Comparison of ENCODE assay signal across 27 cellular contexts in genomic region chr6:44105146-44105545, GRCh38. TPM values are rescaled to one million over a fixed set of nuclear protein-coding genes. Genes with fewer than 3 reads are reported as not detected.
DNase-seq lines count a peak whose midpoint lies in the region; ATAC-seq and TF ChIP-seq lines count a peak whose summit lies in the region.
"Had no signal": no experiment of that assay in that cellular context is flagged by ENCODE, and none has a peak within 500 bp of the region (broad histone marks: within the 10 kb centered on the region; RNA-seq: fewer than 3 reads in every experiment).

No MANE protein-coding gene starts in this region.

- TF ChIP-seq CTCF in heart right ventricle (IDR thresholded peaks at IDR 0.05) = no peak

- DNase-seq in heart right ventricle (no peak), left cardiac atrium (no peak), amniotic epithelial cell (ENCODE audit: low read depth) (peak; percentile 24), immature natural killer cell (no peak), A172 (ENCODE audit: low spot score) (no peak), DMS153 (lab: John Stamatoyannopoulos, UW) (no peak)
- DNase-seq: activated CD4-positive, alpha-beta memory T cell treated with anti-CD3 and anti-CD28 coated beads for 36 hours; activated naive CD4-positive, alpha-beta T cell treated with Interleukin-2 at 50 U/mL for 16 hours; CD8-positive, alpha-beta T cell; DND-41; MM.1S; NCI-H187 treated with DMSO at 0.1 percent for 48 hours; NCI-H510A treated with DMSO at 0.1 percent for 48 hours; SHP77 treated with DMSO at 0.1 percent for 48 hours; stimulated activated CD4-positive, alpha-beta T cell treated with anti-CD3 and anti-CD28 coated beads, Interleukin-15, amount 100 ng/mL, for 24 hours had no signal

- peaks cover 23 to 52% of the 10 kb centered on the region in 2 donors for H3K4me1 Mint-ChIP-seq in immature natural killer cell
- H3K4me1 Mint-ChIP-seq: neural crest cell had no signal

- H3K9ac ChIP-seq in subcutaneous abdominal adipose tissue (ENCODE audit: low read length in 5 of 5) = no peak overlapping the region

- no peaks in the 10 kb centered on the region for H3K9me3 ChIP-seq in heart right ventricle
- no peaks in the 10 kb centered on the region for H3K9me3 ChIP-seq in subcutaneous abdominal adipose tissue (ENCODE audit: control insufficient read depth in 5 of 5, low read length in 5 of 5)
- H3K9me3 ChIP-seq: thoracic aorta had no signal

- H3K9me3 Mint-ChIP-seq in immature natural killer cell = no peaks in the 10 kb centered on the region
- H3K9me3 Mint-ChIP-seq: activated CD4-positive, alpha-beta memory T cell treated with anti-CD3 and anti-CD28 coated beads for 36 hours; CD8-positive, alpha-beta T cell; IgD-negative memory B cell; neural crest cell; stimulated activated effector memory CD8-positive, alpha-beta T cell treated with anti-CD3 and anti-CD28 coated beads, Interleukin-12 subunit alpha, Interleukin-12 subunit beta, amount 100 ng/mL, for 72 hours; T-helper 1 cell treated with Interleukin-12 subunit alpha and Interleukin-12 subunit beta and Interleukin-4 antibody, amounts not matched to agents 30 μg/mL and 1 μg/mL, for 36 hours had no signal

- peaks cover 0 to 56% (median 0%) of the 10 kb centered on the region in 9 donors for H3K36me3 ChIP-seq in heart right ventricle
- peaks cover 0 to 27% (median 17%) of the 10 kb centered on the region in 5 donors for H3K36me3 ChIP-seq in subcutaneous abdominal adipose tissue (ENCODE audit: control insufficient read depth in 5 of 5, insufficient read depth in 5 of 5, low read length in 5 of 5)

- peak overlapping the region in 4 of 6 donors; percentile 4 to 76 (median 38) for H3K27ac Mint-ChIP-seq in immature natural killer cell
- H3K27ac Mint-ChIP-seq: activated CD4-positive, alpha-beta memory T cell treated with anti-CD3 and anti-CD28 coated beads for 36 hours; CD8-positive, alpha-beta T cell; IgD-negative memory B cell; T-helper 1 cell treated with Interleukin-12 subunit alpha and Interleukin-12 subunit beta and Interleukin-4 antibody, amounts not matched to agents 30 μg/mL and 1 μg/mL, for 36 hours had no signal

- H3K4me3 ChIP-seq in heart right ventricle (peak overlapping the region in 1 of 10 donors; percentile 4), subcutaneous abdominal adipose tissue (ENCODE audit: low read depth in 1 of 5, low read length in 5 of 5) (no peak overlapping the region)
- H3K4me3 ChIP-seq: thoracic aorta had no signal

- H3K4me3 Mint-ChIP-seq in immature natural killer cell = peak overlapping the region in 1 of 5 donors; percentile 9
- H3K4me3 Mint-ChIP-seq: activated CD4-positive, alpha-beta memory T cell treated with anti-CD3 and anti-CD28 coated beads for 36 hours; CD8-positive, alpha-beta T cell; IgD-negative memory B cell; neural crest cell; stimulated activated effector memory CD8-positive, alpha-beta T cell treated with anti-CD3 and anti-CD28 coated beads, Interleukin-12 subunit alpha, Interleukin-12 subunit beta, amount 100 ng/mL, for 72 hours; T-helper 1 cell treated with Interleukin-12 subunit alpha and Interleukin-12 subunit beta and Interleukin-4 antibody, amounts not matched to agents 30 μg/mL and 1 μg/mL, for 36 hours had no signal

- H3K27ac ChIP-seq in heart right ventricle (peak overlapping the region in 8 of 10 donors; percentile 10 to 75 (median 68)), subcutaneous abdominal adipose tissue (ENCODE audit: low read depth, low read length) (peak overlapping the region; percentile 35)
- H3K27ac ChIP-seq: HL-60, thoracic aorta had no signal

- ATAC-seq in heart right ventricle (peak in 1 of 8 donors; percentile 1), left cardiac atrium (no peak), GM21367 (IDR thresholded peaks at IDR 0.05; ENCODE audit: unreplicated experiment) (no peak)
- ATAC-seq: CD8-positive, alpha-beta T cell; HCT116; stimulated activated effector memory CD8-positive, alpha-beta T cell treated with anti-CD3 and anti-CD28 coated beads, Interleukin-12 subunit alpha, Interleukin-12 subunit beta, amount 100 ng/mL, for 72 hours had no signal

- no peaks in the 10 kb centered on the region for H3K27me3 Mint-ChIP-seq in immature natural killer cell (ENCODE audit: low read depth in 3 of 3)
- H3K27me3 Mint-ChIP-seq: activated CD4-positive, alpha-beta memory T cell treated with anti-CD3 and anti-CD28 coated beads for 36 hours; IgD-negative memory B cell had no signal

- no peaks in the 10 kb centered on the region for H3K27me3 ChIP-seq in heart right ventricle
- no peaks in the 10 kb centered on the region for H3K27me3 ChIP-seq in subcutaneous abdominal adipose tissue (ENCODE audit: control insufficient read depth in 5 of 5, insufficient read depth in 4 of 5, low read length in 5 of 5)

- H3K36me3 Mint-ChIP-seq in immature natural killer cell = peaks cover 0 to 14% (median 0%) of the 10 kb centered on the region in 3 donors

- 59 to 64% methylated on average over 7 of the region's 7 CpGs for WGBS in heart right ventricle, 2 donors

- intact Hi-C loops in heart right ventricle (cut with DNase I) = loop anchor here in 2 of 10 donors (10.0 kb wide), 1 partner anchor 130 kb away; no protein-coding TSS in a partner anchor
- intact Hi-C loops in left cardiac atrium (cut with DNase I) = loop anchor here (10.0 kb wide), 1 partner anchor 130 kb away; no protein-coding TSS in a partner anchor

- peaks cover 20 to 67% (median 43%) of the 10 kb centered on the region in 9 donors for H3K4me1 ChIP-seq in heart right ventricle
- H3K4me1 ChIP-seq in subcutaneous abdominal adipose tissue (ENCODE audit: control insufficient read depth in 5 of 5, insufficient read depth in 5 of 5, low read length in 5 of 5) = peaks cover 4 to 42% (median 31%) of the 10 kb centered on the region in 5 donors

RNA-seq across cellular contexts. Expression of gene MRPL14, which starts 22.1 kb away (rescaled TPM):
- total RNA-seq in heart right ventricle (10 to 100 TPM; 35.1 to 51.5 (median 41.4) TPM), left cardiac atrium (10 to 100 TPM; 32.4 to 41.2 TPM)
- polyA plus RNA-seq in heart right ventricle (10 to 100 TPM; 29.9 to 89.7 TPM), immature natural killer cell (100 to 1,000 TPM; 107 to 178 (median 120) TPM)
- 136 and 149 TPM in 2 replicates for total RNA-seq in A172 (2014; rRNA removed; shearing (Covaris generic))

RNA-seq across cellular contexts. Expression of gene TMEM63B, which starts 22.2 kb away (rescaled TPM):
- total RNA-seq in heart right ventricle = 10 to 100 TPM; 32.2 to 67.1 (median 37.6) TPM
- polyA plus RNA-seq in heart right ventricle = 10 to 100 TPM; 20.3 to 37.4 TPM
- total RNA-seq in left cardiac atrium = 10 to 100 TPM; 40.4 to 48.1 TPM
- polyA plus RNA-seq in immature natural killer cell = 1 to 10 TPM in 2 of 3 donors, under 1 TPM in 1; 0.25 to 1.7 (median 1.5) TPM
- total RNA-seq in A172 (2014; rRNA removed; shearing (Covaris generic)) = 43.1 and 47.9 TPM in 2 replicates

RNA-seq across cellular contexts. Expression of gene CAPN11, which starts 53.5 kb away (rescaled TPM):
- under 1 TPM in 6 of 10 donors, not detected in 4; 0.09 to 0.72 (median 0.24) TPM for total RNA-seq in heart right ventricle
- polyA plus RNA-seq in heart right ventricle = under 1 TPM; 0.32 to 0.37 TPM
- total RNA-seq in left cardiac atrium = under 1 TPM; 0.39 to 0.97 TPM
- under 1 TPM in 1 of 3 donors, not detected in 2; 0.29 TPM for polyA plus RNA-seq in immature natural killer cell
- total RNA-seq in A172 (2014; rRNA removed; shearing (Covaris generic)) = not detected in 2 replicates
- total RNA-seq: fibroblast of villous mesenchyme, neural crest cell, OCI-LY7, thoracic aorta had no signal
- polyA plus RNA-seq: IgD-negative memory B cell, keratinocyte had no signal
